In the genomic region with DNA sequence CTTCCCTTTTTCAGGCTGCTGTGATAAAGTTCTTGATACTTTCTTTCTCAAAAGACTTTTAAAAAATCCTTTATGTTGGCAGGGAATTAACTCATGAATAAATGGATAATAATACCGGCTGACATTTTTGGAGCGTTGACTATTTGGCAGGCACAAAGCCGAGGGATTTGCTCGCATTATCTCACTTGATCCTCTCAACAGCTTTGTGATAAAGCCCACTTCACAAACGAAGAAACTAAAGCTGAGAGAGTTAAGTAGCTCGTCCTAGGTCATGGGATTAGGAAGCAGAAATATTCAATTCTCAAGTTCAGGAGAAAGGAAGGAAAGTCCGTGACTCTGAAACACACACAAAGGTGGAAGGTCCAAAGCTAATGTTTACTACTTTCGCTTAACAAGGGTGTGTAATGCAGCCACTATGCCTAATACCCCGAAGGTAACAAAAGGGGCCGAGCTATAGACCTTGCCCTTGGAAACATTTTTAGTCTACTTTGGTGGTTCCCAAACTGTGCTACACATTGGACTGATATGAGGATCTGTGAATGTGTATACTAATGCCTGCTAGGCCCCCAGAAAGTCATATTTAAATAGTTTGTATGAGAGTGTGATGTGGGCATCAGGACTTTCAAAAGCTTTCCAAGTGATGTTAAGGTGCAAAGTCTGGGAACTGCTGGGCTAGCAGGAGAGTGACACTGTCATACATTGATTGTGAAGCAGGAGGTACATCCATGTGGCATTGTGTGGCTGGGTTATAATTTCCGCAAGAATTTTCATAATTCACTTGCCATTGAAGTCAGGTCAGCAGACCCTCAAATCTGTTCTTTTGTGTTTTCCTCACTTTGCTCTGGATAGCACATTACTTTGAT, we compare ENCODE assay signal across 25 cellular contexts.
DNase-seq lines count a peak whose midpoint lies in the region; ATAC-seq, FAIRE-seq and TF ChIP-seq lines count a peak whose summit lies in the region.
"Had no signal": no experiment of that assay in that cellular context is flagged by ENCODE, and none has a peak within 500 bp of the region (broad histone marks: within the 10 kb centered on the region; RNA-seq: fewer than 3 reads in every experiment).

No MANE protein-coding gene starts in this region.

- H3K27me3 ChIP-seq in HepG2 (ENCODE audit: control insufficient read depth in 1 of 2, insufficient read depth in 2 of 2, low read length in 2 of 2) (0 out of 5 replicates have a peak, but pooled peaks cover 2 to 7% of the 10 kb centered on the region in 2 experiments), right lobe of liver (no peaks in the 10 kb centered on the region), mesendoderm (ENCODE audit: insufficient read depth, low read length, poor library complexity) (no peaks in the 10 kb centered on the region), body of pancreas (no peaks in the 10 kb centered on the region)

- H3K27ac Mint-ChIP-seq in mesothelial cell of epicardium: no peak overlapping the region
- H3K27ac Mint-ChIP-seq: CD4-positive, alpha-beta T cell; GM23338 had no signal

- H3K4me1 Mint-ChIP-seq in mesothelial cell of epicardium: no peaks in the 10 kb centered on the region

- in situ Hi-C loops in HepG2 (cut with HindIII; ENCODE audit: extremely low pct_ligation_motif_present, low pct_unique_long_range_greater_than_20kb): loop anchor here (10.0 kb wide), 1 partner anchor 1422 kb away; no protein-coding TSS in a partner anchor

- H3K56ac ChIP-seq in mesendoderm (ENCODE audit: low read length): no peak overlapping the region

- no peak overlapping the region for H4K5ac ChIP-seq in mesendoderm (ENCODE audit: low read length)

- CTCF ChIA-PET in HepG2 (lab: Yijun Ruan, JAX; ENCODE audit: low intra/inter-chr PET ratio, low total read pairs) (no interaction called here), OCI-LY7 (lab: Charles Lee; ENCODE audit: unreplicated experiment) (interaction anchor here (1.5 kb wide), 1 partner anchor 9 kb away, joined by 4 read pairs; no protein-coding TSS in a partner anchor)

- H3K36me3 Mint-ChIP-seq in mesothelial cell of epicardium: no peaks in the 10 kb centered on the region

- TF ChIP-seq CTCF in HepG2 (CRISPR knock-in tag; IDR thresholded peaks at IDR 0.05): no peak
- no peak for TF ChIP-seq CTCF in right lobe of liver (IDR thresholded peaks at IDR 0.05)
- TF ChIP-seq CTCF in OCI-LY7 (conservative IDR thresholded peaks at IDR 0.05; ENCODE audit: low read length): no peak
- no peak for TF ChIP-seq CTCF in body of pancreas (IDR thresholded peaks at IDR 0.05)
- no peak for TF ChIP-seq CTCF in mesothelial cell of epicardium (IDR thresholded peaks at IDR 0.05; ENCODE audit: unreplicated experiment)

- H4K20me1 ChIP-seq in HepG2 (ENCODE audit: insufficient read depth, low read length) (no peaks in the 10 kb centered on the region), OCI-LY7 (ENCODE audit: insufficient read depth, low read length) (no peaks in the 10 kb centered on the region)

- no peaks in the 10 kb centered on the region for H3K9me3 Mint-ChIP-seq in mesothelial cell of epicardium
- H3K9me3 Mint-ChIP-seq: CD4-positive, alpha-beta T cell had no signal

- no peak for FAIRE-seq in HepG2 (lab: Jason Lieb, UNC)
- FAIRE-seq: K562 had no signal

- H2BK5ac ChIP-seq in mesendoderm (ENCODE audit: low read length): no peak overlapping the region

- no peak overlapping the region for H2AK5ac ChIP-seq in mesendoderm (ENCODE audit: low read length)

- peaks cover 52% of the 10 kb centered on the region for H3K27me3 Mint-ChIP-seq in mesothelial cell of epicardium (ENCODE audit: low read depth)

- no peak overlapping the region for H3K23ac ChIP-seq in mesendoderm (ENCODE audit: low read length)

- no peak overlapping the region for H2AFZ ChIP-seq in HepG2 (ENCODE audit: low read length)
- peak overlapping the region; percentile 11; the same call in 1 of the 2 replicates for H2AFZ ChIP-seq in OCI-LY7 (ENCODE audit: low read length)
- H2AFZ ChIP-seq: GM23338 had no signal

- H3K4me3 ChIP-seq in HepG2 (replicated peaks in 1 of 3; ENCODE audit: insufficient read depth in 1 of 3, low read depth in 2 of 3, low read length in 3 of 3) (no peak overlapping the region), right lobe of liver (no peak overlapping the region), OCI-LY7 (ENCODE audit: low read depth, low read length, poor library complexity, severe bottlenecking) (no peak overlapping the region), mesendoderm (ENCODE audit: low read length) (no peak overlapping the region), body of pancreas (no peak overlapping the region)
- H3K4me3 ChIP-seq: GM23338, K562, PC-9 had no signal

- intact Hi-C loops in HepG2 (cut with micrococcal nuclease; ENCODE audit: unreplicated experiment): no loop called here
- intact Hi-C loops in right lobe of liver (cut with DNase I): no loop called here
- intact Hi-C loops in OCI-LY7 (cut with micrococcal nuclease; ENCODE audit: unreplicated experiment): loop anchor here (10.0 kb wide), 2 partner anchors 342 to 702 kb away; no protein-coding TSS in a partner anchor
- intact Hi-C loops in body of pancreas (cut with DNase I): loop anchor here (10.0 kb wide), 1 partner anchor 1172 kb away; no protein-coding TSS in a partner anchor

- H3K4me2 ChIP-seq in HepG2 (ENCODE audit: low read depth, low read length) (no peak overlapping the region), OCI-LY7 (ENCODE audit: low read length) (no peak overlapping the region; the same call in 1 of the 2 replicates), mesendoderm (ENCODE audit: low read length) (no peak overlapping the region)
- H3K4me2 ChIP-seq: GM23338, PC-9 had no signal

- BruUV-seq in HepG2 (replicated peaks; lab: Mats Ljungman, UMichigan) (no TSS peak), OCI-LY7 (replicated peaks; lab: Mats Ljungman, UMichigan) (no TSS peak)

- DNase-seq in HepG2 (ENCODE audit: low spot score) (no peak), right lobe of liver (no peak), OCI-LY7 (ENCODE audit: low spot score) (no peak), mesendoderm (no peak), body of pancreas (no peak), NCI-H1048 (lab: John Stamatoyannopoulos, UW) (no peak), mesothelial cell of epicardium (ENCODE audit: low spot score in 2 of 2, unreplicated experiment in 2 of 2) (no peak)
- DNase-seq: 8988T; BE2C; Caco-2; CD4-positive, alpha-beta T cell; GF-D8; NCI-H1105 treated with DMSO at 0.1 percent for 48 hours; NCI-H1694; NCI-H2081 treated with DMSO at 0.1 percent for 48 hours; NCI-H2227 treated with DMSO at 0.1 percent for 48 hours; NCI-H526 treated with DMSO at 0.1 percent for 48 hours; NK-92 treated with Interleukin-12 subunit alpha and Interleukin-12 subunit beta, amount 100 ng/mL, for 24 hours; PC-9; SIG-M5 had no signal

- H3K4ac ChIP-seq in mesendoderm (ENCODE audit: low read depth, low read length): no peak overlapping the region

- H3K9ac ChIP-seq in HepG2 (ENCODE audit: insufficient read depth, low read depth, low read length) (no peak overlapping the region), mesendoderm (ENCODE audit: low read length) (no peak overlapping the region)

- no peak for TF ChIP-seq RAD21 in HepG2 (CRISPR knock-in tag; IDR thresholded peaks at IDR 0.05)

- no peak overlapping the region for H3K4me3 Mint-ChIP-seq in mesothelial cell of epicardium
- H3K4me3 Mint-ChIP-seq: CD4-positive, alpha-beta T cell; GM23338 had no signal

- no peaks in the 10 kb centered on the region for H3K79me2 ChIP-seq in HepG2 (ENCODE audit: insufficient read depth, low read length)
- H3K79me2 ChIP-seq in OCI-LY7 (ENCODE audit: insufficient read depth, low read depth, low read length): no peaks in the 10 kb centered on the region
- H3K79me2 ChIP-seq in mesendoderm (ENCODE audit: control insufficient read depth, insufficient read depth, low read length): no peaks in the 10 kb centered on the region

- H3K9me3 ChIP-seq in HepG2 (ENCODE audit: low read length) (no peaks in the 10 kb centered on the region), right lobe of liver (no peaks in the 10 kb centered on the region), OCI-LY7 (ENCODE audit: low read length) (no peaks in the 10 kb centered on the region), body of pancreas (no peaks in the 10 kb centered on the region)
- H3K9me3 ChIP-seq: BE2C, Caco-2 had no signal

- POLR2A ChIA-PET in HepG2 (lab: Yijun Ruan, JAX) (no interaction called here), OCI-LY7 (lab: Charles Lee) (interaction anchor here (0.5 to 0.8 kb wide), 4 partner anchors 142 to 1459 kb away, joined by 3 read pairs; no protein-coding TSS in a partner anchor)

- H3K4me1 ChIP-seq in HepG2 (ENCODE audit: insufficient read depth, low read length) (peaks cover 16% of the 10 kb centered on the region), right lobe of liver (no peaks in the 10 kb centered on the region), OCI-LY7 (ENCODE audit: insufficient read depth, low read length, poor library complexity, severe bottlenecking) (peaks cover 36% of the 10 kb centered on the region), mesendoderm (ENCODE audit: control insufficient read depth, low read depth, low read length) (no peaks in the 10 kb centered on the region), body of pancreas (no peaks in the 10 kb centered on the region)
- H3K4me1 ChIP-seq: BE2C had no signal

- H3K27ac ChIP-seq in HepG2 (ENCODE audit: extremely low read length, insufficient read depth, low read length) (no peak overlapping the region), right lobe of liver (no peak overlapping the region), OCI-LY7 (ENCODE audit: low read depth, low read length, poor library complexity, severe bottlenecking) (no peak overlapping the region), mesendoderm (ENCODE audit: low read depth, low read length) (no peak overlapping the region), body of pancreas (no peak overlapping the region)
- H3K27ac ChIP-seq: PC-9, RWPE1 had no signal

- H2BK15ac ChIP-seq in mesendoderm (replicated peaks; ENCODE audit: low read depth): peak overlapping the region; percentile 36

- TF ChIP-seq EP300 in HepG2 (IDR thresholded peaks at IDR 0.05; ENCODE audit: low read depth in 2 of 2, low read length in 2 of 2) (no peak), HepG2 (CRISPR knock-in tag; IDR thresholded peaks at IDR 0.05; ENCODE audit: borderline replicate concordance) (no peak)

- no peak overlapping the region for H3K18ac ChIP-seq in mesendoderm (ENCODE audit: low read length)

- no peaks in the 10 kb centered on the region for H3K9me2 ChIP-seq in OCI-LY7 (ENCODE audit: insufficient read depth, low read length)

- H3K36me3 ChIP-seq in HepG2 (replicated peaks in 1 of 2; ENCODE audit: control insufficient read depth in 1 of 2, insufficient read depth in 2 of 2, low read length in 2 of 2): no peaks in the 10 kb centered on the region
- no peaks in the 10 kb centered on the region for H3K36me3 ChIP-seq in right lobe of liver
- H3K36me3 ChIP-seq in OCI-LY7 (ENCODE audit: insufficient read depth, low read length): no peaks in the 10 kb centered on the region
- H3K36me3 ChIP-seq in mesendoderm (ENCODE audit: control insufficient read depth, insufficient read depth, low read length): no peaks in the 10 kb centered on the region
- no peaks in the 10 kb centered on the region for H3K36me3 ChIP-seq in body of pancreas (replicated peaks in 1 of 2; ENCODE audit: insufficient read depth in 1 of 2, low read depth in 2 of 2)
- H3K36me3 ChIP-seq: BE2C had no signal

- ATAC-seq in HepG2 (peak; percentile 62), right lobe of liver (no peak), body of pancreas (no peak), HG03439 (IDR thresholded peaks at IDR 0.05; ENCODE audit: unreplicated experiment) (no peak)
- ATAC-seq: GM23338, K562, SK-N-SH treated with all-trans-retinoic acid at 6 μM for 48 hours had no signal

- no peak overlapping the region for H4K8ac ChIP-seq in mesendoderm (ENCODE audit: low read depth, low read length)

- H2BK120ac ChIP-seq in mesendoderm (ENCODE audit: low read depth, low read length): no peak overlapping the region

- WGBS in HepG2 (ENCODE audit: low lambda C conversion rate): 19% methylated on average over 11 of the region's 11 CpGs
- 49% methylated on average over 11 of the region's 11 CpGs for WGBS in right lobe of liver (ENCODE audit: insufficient coverage, low coverage, low lambda C conversion rate, missing lambda C conversion rate)
- no CpG with 5 or more reads among the region's 11 CpGs for WGBS in mesendoderm (ENCODE audit: extremely low coverage, insufficient coverage, low lambda C conversion rate)
- 46% methylated on average over 11 of the region's 11 CpGs for WGBS in body of pancreas, 2 donors

- no peaks in the 10 kb centered on the region for H3K79me1 ChIP-seq in mesendoderm (ENCODE audit: low read length)

- no peak for TF ChIP-seq POLR2A in HepG2 (IDR thresholded peaks at IDR 0.05; ENCODE audit: insufficient read depth in 1 of 2, low read depth in 2 of 2, low read length in 2 of 2)
- no peak for TF ChIP-seq POLR2A in right lobe of liver (IDR thresholded peaks at IDR 0.05)
- no peak for TF ChIP-seq POLR2A in body of pancreas (IDR thresholded peaks at IDR 0.05)

Comparison
In these comparisons a context has a peak if more than half of its experiments do, and no peak if none do; other contexts are left out.
1. intact Hi-C loops: an anchor here in OCI-LY7 (10.0 kb wide) and body of pancreas (10.0 kb wide); none called in HepG2 and right lobe of liver.